ENCODE assay signal across 12 cellular contexts in the genomic region with DNA sequence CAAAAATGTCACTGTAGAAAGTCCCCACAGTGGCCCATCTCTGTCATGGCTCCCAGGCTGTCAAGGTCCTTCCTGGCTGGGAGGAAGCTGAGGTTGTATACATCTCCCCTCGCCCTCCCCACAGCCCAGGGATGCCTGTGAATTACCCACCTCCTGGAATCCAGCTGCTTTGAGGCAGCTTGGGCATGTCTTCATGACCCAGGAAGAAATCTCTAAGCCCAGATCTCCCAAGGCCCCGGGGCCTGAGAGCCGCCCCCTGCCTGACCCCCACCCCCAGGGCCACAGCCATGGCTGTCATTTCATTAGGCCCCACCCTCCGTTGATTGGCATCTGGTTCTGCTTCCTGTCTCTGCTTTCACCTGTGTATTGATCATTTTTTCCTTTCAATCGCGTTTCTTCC.
DNase-seq lines count a peak whose midpoint lies in the region; ATAC-seq and TF ChIP-seq lines count a peak whose summit lies in the region.
"Had no signal": no experiment of that assay in that cellular context is flagged by ENCODE, and none has a peak within 500 bp of the region (broad histone marks: within the 10 kb centered on the region; RNA-seq: fewer than 3 reads in every experiment).

No MANE protein-coding gene starts in this region.

- peak; percentile 28 for ATAC-seq in HG02678 (IDR thresholded peaks at IDR 0.05; ENCODE audit: unreplicated experiment)
- ATAC-seq in activated T-helper 17 cell treated with anti-CD3 and anti-CD28 coated beads, Interleukin-2, amount 50 U/mL, for 72 hours (replicated peaks): peak; percentile 54

- H3K27ac ChIP-seq in testis: no peak overlapping the region
- H3K27ac ChIP-seq: hepatocyte had no signal

- no peak for TF ChIP-seq CTCF in testis (IDR thresholded peaks at IDR 0.05)

- H3K4me3 Mint-ChIP-seq in activated naive CD4-positive, alpha-beta T cell treated with anti-CD3 and anti-CD28 coated beads for 36 hours: no peak overlapping the region
- no peak overlapping the region for H3K4me3 Mint-ChIP-seq in activated naive CD4-positive, alpha-beta T cell treated with anti-CD3 and anti-CD28 coated beads, Interleukin-2, amount 10 ng/mL, durations not matched to agents 7 days and 5 days
- H3K4me3 Mint-ChIP-seq in activated T-helper 17 cell treated with anti-CD3 and anti-CD28 coated beads, Interleukin-2, amount 50 U/mL, for 72 hours: peak overlapping the region; percentile 34
- no peak overlapping the region for H3K4me3 Mint-ChIP-seq in stimulated activated naive CD8-positive, alpha-beta T cell treated with anti-CD3 and anti-CD28 coated beads, Interleukin-15, Interleukin-2, amounts not matched to agents 100 ng/mL and 50 ng/mL, for 24 hours

- H3K4me3 ChIP-seq in testis: no peak overlapping the region
- H3K4me3 ChIP-seq: hepatocyte had no signal

- TF ChIP-seq POLR2A in testis (IDR thresholded peaks at IDR 0.05): no peak

- no peaks in the 10 kb centered on the region for H3K27me3 ChIP-seq in testis
- H3K27me3 ChIP-seq: hepatocyte had no signal

- H3K27me3 Mint-ChIP-seq in activated naive CD4-positive, alpha-beta T cell treated with anti-CD3 and anti-CD28 coated beads for 36 hours (ENCODE audit: low read depth): no peaks in the 10 kb centered on the region
- H3K27me3 Mint-ChIP-seq in activated naive CD4-positive, alpha-beta T cell treated with anti-CD3 and anti-CD28 coated beads, Interleukin-2, amount 10 ng/mL, durations not matched to agents 7 days and 5 days: no peaks in the 10 kb centered on the region
- no peaks in the 10 kb centered on the region for H3K27me3 Mint-ChIP-seq in activated T-helper 17 cell treated with anti-CD3 and anti-CD28 coated beads, Interleukin-2, amount 50 U/mL, for 72 hours
- H3K27me3 Mint-ChIP-seq in stimulated activated naive CD8-positive, alpha-beta T cell treated with anti-CD3 and anti-CD28 coated beads, Interleukin-15, Interleukin-2, amounts not matched to agents 100 ng/mL and 50 ng/mL, for 24 hours: no peaks in the 10 kb centered on the region

- no peaks in the 10 kb centered on the region for H3K9me3 ChIP-seq in testis

- no peaks in the 10 kb centered on the region for H3K36me3 ChIP-seq in testis (ENCODE audit: low read depth, missing control alignments)

- WGBS in testis, 2 donors: 89 to 94% methylated on average over 5 to 6 of the region's 6 CpGs

- DNase-seq in activated naive CD4-positive, alpha-beta T cell treated with anti-CD3 and anti-CD28 coated beads for 36 hours: no peak
- DNase-seq in activated naive CD4-positive, alpha-beta T cell treated with anti-CD3 and anti-CD28 coated beads, Interleukin-2, amount 10 ng/mL, durations not matched to agents 7 days and 5 days: no peak
- DNase-seq in testis (no peak), anterior cingulate cortex (lab: John Stamatoyannopoulos, UW) (no peak), dedifferentiated amniotic fluid mesenchymal stem cell (ENCODE audit: extremely low spot score) (no peak)
- DNase-seq: GF-D8, NCI-H446, SHP77 treated with DMSO at 0.1 percent for 48 hours had no signal

- no peaks in the 10 kb centered on the region for H3K9me3 Mint-ChIP-seq in activated naive CD4-positive, alpha-beta T cell treated with anti-CD3 and anti-CD28 coated beads for 36 hours
- no peaks in the 10 kb centered on the region for H3K9me3 Mint-ChIP-seq in activated naive CD4-positive, alpha-beta T cell treated with anti-CD3 and anti-CD28 coated beads, Interleukin-2, amount 10 ng/mL, durations not matched to agents 7 days and 5 days
- no peaks in the 10 kb centered on the region for H3K9me3 Mint-ChIP-seq in activated T-helper 17 cell treated with anti-CD3 and anti-CD28 coated beads, Interleukin-2, amount 50 U/mL, for 72 hours
- no peaks in the 10 kb centered on the region for H3K9me3 Mint-ChIP-seq in stimulated activated naive CD8-positive, alpha-beta T cell treated with anti-CD3 and anti-CD28 coated beads, Interleukin-15, Interleukin-2, amounts not matched to agents 100 ng/mL and 50 ng/mL, for 24 hours

- no peaks in the 10 kb centered on the region for H3K36me3 Mint-ChIP-seq in activated naive CD4-positive, alpha-beta T cell treated with anti-CD3 and anti-CD28 coated beads for 36 hours (ENCODE audit: low read depth)
- no peaks in the 10 kb centered on the region for H3K36me3 Mint-ChIP-seq in activated naive CD4-positive, alpha-beta T cell treated with anti-CD3 and anti-CD28 coated beads, Interleukin-2, amount 10 ng/mL, durations not matched to agents 7 days and 5 days
- peaks cover 62% of the 10 kb centered on the region for H3K36me3 Mint-ChIP-seq in activated T-helper 17 cell treated with anti-CD3 and anti-CD28 coated beads, Interleukin-2, amount 50 U/mL, for 72 hours (ENCODE audit: low read depth)
- H3K36me3 Mint-ChIP-seq in stimulated activated naive CD8-positive, alpha-beta T cell treated with anti-CD3 and anti-CD28 coated beads, Interleukin-15, Interleukin-2, amounts not matched to agents 100 ng/mL and 50 ng/mL, for 24 hours (ENCODE audit: low read depth): peaks cover 9% of the 10 kb centered on the region

- intact Hi-C loops in activated naive CD4-positive, alpha-beta T cell treated with anti-CD3 and anti-CD28 coated beads for 36 hours (cut with micrococcal nuclease): no loop called here
- intact Hi-C loops in testis (cut with DNase I; ENCODE audit: low total_unique reads): no loop called here

- peak overlapping the region; percentile 34 for H3K27ac Mint-ChIP-seq in activated naive CD4-positive, alpha-beta T cell treated with anti-CD3 and anti-CD28 coated beads for 36 hours
- H3K27ac Mint-ChIP-seq in activated naive CD4-positive, alpha-beta T cell treated with anti-CD3 and anti-CD28 coated beads, Interleukin-2, amount 10 ng/mL, durations not matched to agents 7 days and 5 days: no peak overlapping the region
- peak overlapping the region; percentile 76 for H3K27ac Mint-ChIP-seq in activated T-helper 17 cell treated with anti-CD3 and anti-CD28 coated beads, Interleukin-2, amount 50 U/mL, for 72 hours
- H3K27ac Mint-ChIP-seq in stimulated activated naive CD8-positive, alpha-beta T cell treated with anti-CD3 and anti-CD28 coated beads, Interleukin-15, Interleukin-2, amounts not matched to agents 100 ng/mL and 50 ng/mL, for 24 hours: peak overlapping the region; percentile 53

- peaks cover 20% of the 10 kb centered on the region for H3K4me1 ChIP-seq in testis

- CTCF ChIA-PET in activated naive CD4-positive, alpha-beta T cell treated with anti-CD3 and anti-CD28 coated beads for 36 hours (lab: Charles Lee): no interaction called here
- CTCF ChIA-PET in activated naive CD4-positive, alpha-beta T cell treated with anti-CD3 and anti-CD28 coated beads, Interleukin-2, amount 10 ng/mL, durations not matched to agents 7 days and 5 days (lab: Charles Lee): no interaction called here

- H3K4me1 Mint-ChIP-seq in activated naive CD4-positive, alpha-beta T cell treated with anti-CD3 and anti-CD28 coated beads for 36 hours (ENCODE audit: low read depth): peaks cover 16% of the 10 kb centered on the region
- H3K4me1 Mint-ChIP-seq in activated naive CD4-positive, alpha-beta T cell treated with anti-CD3 and anti-CD28 coated beads, Interleukin-2, amount 10 ng/mL, durations not matched to agents 7 days and 5 days: peaks cover 10% of the 10 kb centered on the region
- peaks cover 30% of the 10 kb centered on the region for H3K4me1 Mint-ChIP-seq in activated T-helper 17 cell treated with anti-CD3 and anti-CD28 coated beads, Interleukin-2, amount 50 U/mL, for 72 hours
- H3K4me1 Mint-ChIP-seq in stimulated activated naive CD8-positive, alpha-beta T cell treated with anti-CD3 and anti-CD28 coated beads, Interleukin-15, Interleukin-2, amounts not matched to agents 100 ng/mL and 50 ng/mL, for 24 hours (ENCODE audit: low read depth): peaks cover 25% of the 10 kb centered on the region
